1 cellular context compared by ENCODE assay signal in genomic region chr13:48678316-48678715, GRCh38.
TF ChIP-seq lines count a peak whose summit lies in the region.

No MANE protein-coding gene starts in this region.

TF ChIP-seq in H1, 55 proteins besides CTCF, POLR2A, EP300 and RAD21:
- no peak for TF ChIP-seq BCL11A (IDR thresholded peaks at IDR 0.05; ENCODE audit: low read depth in 2 of 2, low read length in 2 of 2)
